Comparison of ENCODE assay signal across 9 cellular contexts in genomic region chr19:53463263-53463662, GRCh38. TPM values are rescaled to one million over a fixed set of nuclear protein-coding genes. Genes with fewer than 3 reads are reported as not detected.
A peak's percentile ranks its signal among the peaks of the same experiment; 100 is the strongest.
DNase-seq lines count a peak whose midpoint lies in the region; ATAC-seq and TF ChIP-seq lines count a peak whose summit lies in the region.
"Had no signal": no experiment of that assay in that cellular context is flagged by ENCODE, and none has a peak within 500 bp of the region (broad histone marks: within the 10 kb centered on the region; RNA-seq: fewer than 3 reads in every experiment).

No MANE protein-coding gene starts in this region.

- H3K27ac ChIP-seq in prostate gland = peak overlapping the region; percentile 33 to 64
- H3K27ac ChIP-seq in coronary artery = no peak overlapping the region

- H3K27ac Mint-ChIP-seq in activated CD8-positive, alpha-beta T cell treated with anti-CD3 and anti-CD28 coated beads for 36 hours = no peak overlapping the region

- no peak overlapping the region for H3K4me3 Mint-ChIP-seq in activated CD8-positive, alpha-beta T cell treated with anti-CD3 and anti-CD28 coated beads for 36 hours

- peaks cover 7% of the 10 kb centered on the region for H3K4me1 Mint-ChIP-seq in activated CD8-positive, alpha-beta T cell treated with anti-CD3 and anti-CD28 coated beads for 36 hours (ENCODE audit: low read depth)

- no peaks in the 10 kb centered on the region for H3K4me1 ChIP-seq in prostate gland (replicated peaks)

- TF ChIP-seq POLR2A in prostate gland (IDR thresholded peaks at IDR 0.05) = no peak

- peak; percentile 25 for DNase-seq in ELR (ENCODE audit: low read depth)
- peak; percentile 53 for DNase-seq in activated CD8-positive, alpha-beta T cell treated with anti-CD3 and anti-CD28 coated beads for 36 hours
- DNase-seq in left ventricle myocardium superior = peak; percentile 56
- DNase-seq in prostate gland (ENCODE audit: low spot score) = no peak
- no peak for DNase-seq in coronary artery (ENCODE audit: low spot score)
- DNase-seq in NCI-H524 treated with DMSO at 0.1 percent for 48 hours (lab: John Stamatoyannopoulos, UW) = no peak
- DNase-seq: amniotic stem cell had no signal

- no peaks in the 10 kb centered on the region for H3K9me3 ChIP-seq in prostate gland

- H3K4me3 ChIP-seq in prostate gland = no peak overlapping the region
- H3K4me3 ChIP-seq in coronary artery = no peak overlapping the region

- 25% methylated on average over 18 of the region's 19 CpGs for WGBS in prostate gland

- H3K36me3 Mint-ChIP-seq in activated CD8-positive, alpha-beta T cell treated with anti-CD3 and anti-CD28 coated beads for 36 hours (ENCODE audit: low read depth) = peaks cover 31% of the 10 kb centered on the region

- CTCF ChIA-PET in activated CD8-positive, alpha-beta T cell treated with anti-CD3 and anti-CD28 coated beads for 36 hours (lab: Charles Lee) = no interaction called here

- TF ChIP-seq CTCF in activated CD8-positive, alpha-beta T cell treated with anti-CD3 and anti-CD28 coated beads for 36 hours (IDR thresholded peaks at IDR 0.05) = no peak
- TF ChIP-seq CTCF in prostate gland (IDR thresholded peaks at IDR 0.05) = no peak
- no peak for TF ChIP-seq CTCF in coronary artery (IDR thresholded peaks at IDR 0.05)

- H3K9me3 Mint-ChIP-seq in activated CD8-positive, alpha-beta T cell treated with anti-CD3 and anti-CD28 coated beads for 36 hours = peaks cover 36% of the 10 kb centered on the region

- intact Hi-C loops in activated CD8-positive, alpha-beta T cell treated with anti-CD3 and anti-CD28 coated beads for 36 hours (cut with micrococcal nuclease) = no loop called here
- intact Hi-C loops in left ventricle myocardium superior (cut with micrococcal nuclease) (no loop called here), prostate gland (cut with DNase I) (no loop called here)

- H3K27me3 ChIP-seq in prostate gland (replicated peaks; ENCODE audit: insufficient read depth) = no peaks in the 10 kb centered on the region

- ATAC-seq in activated CD8-positive, alpha-beta T cell treated with anti-CD3 and anti-CD28 coated beads for 36 hours = no peak
- ATAC-seq in left ventricle myocardium superior = peak; percentile 24
- no peak for ATAC-seq in HG02610 (IDR thresholded peaks at IDR 0.05; ENCODE audit: unreplicated experiment)
- no peak for ATAC-seq in GM21526 (IDR thresholded peaks at IDR 0.05; ENCODE audit: low FRiP score, unreplicated experiment)

- POLR2A ChIA-PET in activated CD8-positive, alpha-beta T cell treated with anti-CD3 and anti-CD28 coated beads for 36 hours (lab: Charles Lee) = no interaction called here

- peaks cover 21% of the 10 kb centered on the region for H3K27me3 Mint-ChIP-seq in activated CD8-positive, alpha-beta T cell treated with anti-CD3 and anti-CD28 coated beads for 36 hours

- no peaks in the 10 kb centered on the region for H3K36me3 ChIP-seq in prostate gland

RNA-seq across cellular contexts. Expression of gene ZNF813, which starts 4.3 kb away (rescaled TPM):
- total RNA-seq in activated CD8-positive, alpha-beta T cell treated with anti-CD3 and anti-CD28 coated beads for 36 hours = 1 to 10 TPM; 6.0 to 7.8 TPM
- total RNA-seq in left ventricle myocardium superior (1.3 TPM), prostate gland (1 to 10 TPM; 6.8 to 9.1 TPM)

RNA-seq across cellular contexts. Expression of gene ZNF761, which starts 31.5 kb away (rescaled TPM):
- 10 to 100 TPM; 14.0 to 14.1 TPM for total RNA-seq in activated CD8-positive, alpha-beta T cell treated with anti-CD3 and anti-CD28 coated beads for 36 hours
- total RNA-seq in left ventricle myocardium superior (4.1 TPM), prostate gland (10 to 100 TPM; 48.3 to 51.7 TPM)

Comparison
In these comparisons a context has a peak if more than half of its experiments do, and no peak if none do; other contexts are left out.
1. DNase-seq: peak in ELR (single experiment), activated CD8-positive, alpha-beta T cell treated with anti-CD3 and anti-CD28 coated beads for 36 hours (single experiment) and left ventricle myocardium superior (single experiment); none in prostate gland (single experiment), coronary artery (single experiment) and NCI-H524 treated with DMSO at 0.1 percent for 48 hours (single experiment).
2. H3K27ac ChIP-seq: peak in prostate gland (2 of 2); none in coronary artery (0 of 2).